In genomic region chr4:179328627-179329026, GRCh38 we compare ENCODE assay signal across 25 cellular contexts.
"Had no signal": no experiment of that assay in that cellular context is flagged by ENCODE, and none has a peak within 500 bp of the region (broad histone marks: within the 10 kb centered on the region; RNA-seq: fewer than 3 reads in every experiment).

No MANE protein-coding gene starts in this region.

- H3K36me3 ChIP-seq: esophagus muscularis mucosa, gastroesophageal sphincter, heart left ventricle, lower lobe of right lung, neutrophil, pancreas, right lobe of liver, suprapubic skin, transverse colon, upper lobe of right lung, uterus had no signal

- H3K4me3 ChIP-seq: esophagus muscularis mucosa, gastroesophageal sphincter, heart left ventricle, lower lobe of right lung, pancreas, right lobe of liver, smooth muscle cell, suprapubic skin, transverse colon, upper lobe of right lung, uterus had no signal

- H3K4me1 ChIP-seq: esophagus muscularis mucosa, foreskin keratinocyte, gastroesophageal sphincter, heart left ventricle, lower lobe of right lung, pancreas, right lobe of liver, suprapubic skin, transverse colon, upper lobe of right lung, uterus had no signal

- H3K27me3 ChIP-seq: esophagus muscularis mucosa, foreskin keratinocyte, gastroesophageal sphincter, heart left ventricle, neutrophil, pancreas, right lobe of liver, suprapubic skin, transverse colon, upper lobe of right lung, uterus had no signal

- ATAC-seq: foreskin keratinocyte; gastroesophageal sphincter; heart left ventricle; left ventricle myocardium superior; lower lobe of right lung; naive thymus-derived CD8-positive, alpha-beta T cell; pancreas; stimulated activated naive CD8-positive, alpha-beta T cell treated with anti-CD3 and anti-CD28 coated beads, Interleukin-15, amount 100 ng/mL, for 72 hours; upper lobe of right lung had no signal

- H3K4me2 ChIP-seq: smooth muscle cell had no signal

- DNase-seq: effector CD8-positive, alpha-beta T cell; endodermal cell; foreskin keratinocyte; heart left ventricle; hypothalamus; left ventricle myocardium superior; lower lobe of right lung; naive thymus-derived CD8-positive, alpha-beta T cell; pancreas; right lobe of liver; stimulated activated CD4-positive, alpha-beta T cell treated with anti-CD3 and anti-CD28 coated beads, Interleukin-12 subunit alpha, Interleukin-12 subunit beta, amount 100 ng/mL, for 4 hours; stimulated activated CD4-positive, alpha-beta T cell treated with anti-CD3 and anti-CD28 coated beads, Interleukin-1b, Interleukin-23, amount 100 ng/mL, for 48 hours; stimulated activated CD4-positive, alpha-beta T cell treated with anti-CD3 and anti-CD28 coated beads, Interleukin-4, amount 100 ng/mL, for 1 hour; stimulated activated CD8-positive, alpha-beta memory T cell treated with anti-CD3 and anti-CD28 coated beads, Interleukin-4, amount 100 ng/mL, for 48 hours; stimulated activated naive CD4-positive, alpha-beta T cell; stimulated activated naive CD8-positive, alpha-beta T cell treated with anti-CD3 and anti-CD28 coated beads, Interleukin-15, amount 100 ng/mL, for 72 hours; transverse colon; upper lobe of right lung; uterus had no signal

- H3K27ac ChIP-seq: epithelial cell of prostate, esophagus muscularis mucosa, foreskin keratinocyte, gastroesophageal sphincter, heart left ventricle, lower lobe of right lung, neutrophil, pancreas, right lobe of liver, suprapubic skin, transverse colon, upper lobe of right lung, uterus had no signal

- H3K9me3 ChIP-seq: esophagus muscularis mucosa, gastroesophageal sphincter, heart left ventricle, lower lobe of right lung, neutrophil, pancreas, right lobe of liver, suprapubic skin, transverse colon, upper lobe of right lung, uterus had no signal
